Comparison of ENCODE assay signal across 19 cellular contexts in genomic region chr16:4249546-4249945, GRCh38. TPM values are rescaled to one million over a fixed set of nuclear protein-coding genes. Genes with fewer than 3 reads are reported as not detected.
"Had no signal": no experiment of that assay in that cellular context is flagged by ENCODE, and none has a peak within 500 bp of the region (broad histone marks: within the 10 kb centered on the region; RNA-seq: fewer than 3 reads in every experiment).

No MANE protein-coding gene starts in this region.

- H3K9me3 Mint-ChIP-seq: activated naive CD4-positive, alpha-beta T cell treated with anti-CD3 and anti-CD28 coated beads for 36 hours; activated T-cell treated with anti-CD3 and anti-CD28 coated beads, Interleukin-2, amount 50 U/mL, for 4 hours; memory B cell; naive thymus-derived CD4-positive, alpha-beta T cell; neural progenitor cell had no signal

- H2AFZ ChIP-seq: neural progenitor cell had no signal

- H3K9me3 ChIP-seq: thyroid gland had no signal

- H3K4me2 ChIP-seq: neural progenitor cell had no signal

- H3K27me3 ChIP-seq: neural progenitor cell, thyroid gland had no signal

- H3K27ac ChIP-seq: neural progenitor cell, thyroid gland had no signal

- ATAC-seq: activated T-cell treated with anti-CD3 and anti-CD28 coated beads, Interleukin-2, amount 50 U/mL, for 4 hours; left colon; naive thymus-derived CD4-positive, alpha-beta T cell had no signal

- H3K9ac ChIP-seq: neural progenitor cell had no signal

- H3K27me3 Mint-ChIP-seq: memory B cell; naive thymus-derived CD4-positive, alpha-beta T cell; progenitor cell of endocrine pancreas had no signal

- DNase-seq: activated naive CD4-positive, alpha-beta T cell treated with anti-CD3 and anti-CD28 coated beads for 36 hours; activated T-cell treated with anti-CD3 and anti-CD28 coated beads, Interleukin-2, amount 50 U/mL, for 4 hours; effector CD4-positive, alpha-beta T cell; foreskin melanocyte; head of caudate nucleus; islet precursor cell; left colon; naive thymus-derived CD4-positive, alpha-beta T cell; stimulated activated CD4-positive, alpha-beta T cell treated with anti-CD3 and anti-CD28 coated beads, Interleukin-4, amount 100 ng/mL, for 24 hours; stimulated activated naive CD4-positive, alpha-beta T cell treated with Interleukin-2 at 50 U/mL for 16 hours; substantia nigra; T-helper 9 cell; thyroid gland had no signal

- H3K27ac Mint-ChIP-seq: activated naive CD4-positive, alpha-beta T cell treated with anti-CD3 and anti-CD28 coated beads for 36 hours; memory B cell; neural progenitor cell; progenitor cell of endocrine pancreas had no signal

- H3K36me3 Mint-ChIP-seq: memory B cell, neural progenitor cell had no signal

- H3K4me3 Mint-ChIP-seq: activated naive CD4-positive, alpha-beta T cell treated with anti-CD3 and anti-CD28 coated beads for 36 hours; activated T-cell treated with anti-CD3 and anti-CD28 coated beads, Interleukin-2, amount 50 U/mL, for 4 hours; memory B cell; naive thymus-derived CD4-positive, alpha-beta T cell; neural progenitor cell had no signal

- H3K36me3 ChIP-seq: neural progenitor cell, thyroid gland had no signal

- H3K4me3 ChIP-seq: neural progenitor cell, thyroid gland had no signal

RNA-seq across cellular contexts. Expression of gene SRL, which starts 7.7 kb away (rescaled TPM):
- total RNA-seq: activated naive CD4-positive, alpha-beta T cell treated with anti-CD3 and anti-CD28 coated beads for 36 hours; chondrocyte; naive thymus-derived CD4-positive, alpha-beta T cell; osteocyte; progenitor cell of endocrine pancreas; T-helper 1 cell treated with Interleukin-12 subunit alpha and Interleukin-12 subunit beta and Interleukin-4 antibody, amounts not matched to agents 30 ng/mL and 1 ng/mL, for 36 hours had no signal
- polyA plus RNA-seq: naive thymus-derived CD4-positive, alpha-beta T cell had no signal
